18 cellular contexts compared by ENCODE assay signal in the genomic region with DNA sequence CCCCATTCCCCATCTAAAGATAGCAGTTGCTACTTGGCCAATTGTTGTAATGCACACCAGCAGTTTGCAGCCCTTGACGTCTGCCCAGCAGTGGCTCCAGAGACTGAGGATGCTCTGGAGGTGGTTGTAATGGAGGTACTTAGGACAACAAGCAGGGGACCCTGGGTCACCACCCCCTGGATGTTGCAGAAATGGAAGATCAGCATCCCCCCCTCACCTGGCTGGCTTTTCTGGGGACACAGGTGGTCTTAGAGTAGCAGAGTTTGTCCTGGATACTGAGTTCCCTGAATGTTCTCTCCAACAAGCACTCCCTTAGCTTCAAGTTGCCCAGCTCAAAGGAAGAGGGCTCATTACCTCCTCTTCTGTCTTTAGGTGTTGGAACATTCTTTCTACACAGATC.
DNase-seq lines count a peak whose midpoint lies in the region; ATAC-seq and TF ChIP-seq lines count a peak whose summit lies in the region.
"Had no signal": no experiment of that assay in that cellular context is flagged by ENCODE, and none has a peak within 500 bp of the region (broad histone marks: within the 10 kb centered on the region; RNA-seq: fewer than 3 reads in every experiment).

No MANE protein-coding gene starts in this region.

- TF ChIP-seq POLR2A in heart left ventricle (IDR thresholded peaks at IDR 0.05) (no peak), tibial nerve (IDR thresholded peaks at IDR 0.05) (no peak)

- H3K9me3 ChIP-seq in heart left ventricle (no peaks in the 10 kb centered on the region), tibial nerve (no peaks in the 10 kb centered on the region), aorta (ENCODE audit: control insufficient read depth, low read length) (no peaks in the 10 kb centered on the region)
- H3K9me3 ChIP-seq: A549; BLaER1 treated with 17β-estradiol and CSF1 and Interleukin-3, amounts not matched to agents 10 nM and 100 nM; Caco-2 had no signal

- peaks cover 0 to 5% (median under 1%) of the 10 kb centered on the region in 9 donors for H3K9me3 Mint-ChIP-seq in naive thymus-derived CD8-positive, alpha-beta T cell
- H3K9me3 Mint-ChIP-seq: CD4-positive, alpha-beta T cell; CD8-positive, alpha-beta T cell had no signal

- ATAC-seq in heart left ventricle (no peak), left lobe of liver (no peak), aorta (ENCODE audit: low FRiP score) (no peak)
- no peak for ATAC-seq in naive thymus-derived CD8-positive, alpha-beta T cell
- ATAC-seq: A549; CD8-positive, alpha-beta T cell had no signal

- no peak overlapping the region for H3K4me3 Mint-ChIP-seq in naive thymus-derived CD8-positive, alpha-beta T cell
- H3K4me3 Mint-ChIP-seq: B cell; CD4-positive, alpha-beta T cell; CD8-positive, alpha-beta T cell had no signal

- POLR2A ChIA-PET in naive thymus-derived CD8-positive, alpha-beta T cell (lab: Charles Lee), result no interaction called here

- WGBS in heart left ventricle, 4 donors, result 71 to 80% (median 73%) methylated on average over 1 of the region's 1 CpG
- 83 to 100% methylated on average over 1 of the region's 1 CpG for WGBS in tibial nerve, 2 donors
- 79 to 88% methylated on average over 1 of the region's 1 CpG for WGBS in aorta, 2 donors

- TF ChIP-seq CTCF in heart left ventricle (IDR thresholded peaks at IDR 0.05) (no peak), tibial nerve (IDR thresholded peaks at IDR 0.05) (no peak)

- DNase-seq in cardiac septum (ENCODE audit: low spot score), result peak; percentile 22
- DNase-seq in heart left ventricle, result no peak
- peak; percentile 14 for DNase-seq in left lobe of liver (ENCODE audit: low spot score)
- no peak for DNase-seq in tibial nerve (ENCODE audit: low spot score in 2 of 2)
- DNase-seq in naive thymus-derived CD8-positive, alpha-beta T cell, result no peak
- no peak for DNase-seq in aorta
- DNase-seq: AML-193; Caco-2; Calu3; CD4-positive, alpha-beta T cell; CD8-positive, alpha-beta T cell; DMS79 treated with DMSO at 0.1 percent for 48 hours; GF-D8 had no signal

- TF ChIP-seq EP300 in tibial nerve (IDR thresholded peaks at IDR 0.05), result no peak

- no peaks in the 10 kb centered on the region for H3K4me1 ChIP-seq in heart left ventricle
- peaks cover 0 to 18% (median 6%) of the 10 kb centered on the region in 4 donors for H3K4me1 ChIP-seq in tibial nerve
- no peaks in the 10 kb centered on the region for H3K4me1 ChIP-seq in aorta (ENCODE audit: control insufficient read depth in 1 of 2, insufficient read depth in 2 of 2, low read length in 2 of 2)
- H3K4me1 ChIP-seq: A549, Caco-2 had no signal

- intact Hi-C loops in cardiac septum (cut with DNase I) (no loop called here), heart left ventricle (cut with DNase I) (no loop called here), aorta (cut with DNase I) (no loop called here)

- H3K4me1 Mint-ChIP-seq in naive thymus-derived CD8-positive, alpha-beta T cell, result no peaks in the 10 kb centered on the region
- H3K4me1 Mint-ChIP-seq: B cell had no signal

- H3K27ac ChIP-seq in heart left ventricle, result no peak overlapping the region
- H3K27ac ChIP-seq in tibial nerve, result peak overlapping the region in 3 of 4 donors; percentile 23 to 77 (median 76)
- H3K27ac ChIP-seq in aorta (ENCODE audit: low read depth in 1 of 2, low read length in 2 of 2), result no peak overlapping the region
- H3K27ac ChIP-seq: 22Rv1; A549; BLaER1 treated with 17β-estradiol and CSF1 and Interleukin-3, amounts not matched to agents 10 nM and 100 nM; C4-2B had no signal

- no peak overlapping the region for H3K27ac Mint-ChIP-seq in naive thymus-derived CD8-positive, alpha-beta T cell
- H3K27ac Mint-ChIP-seq: B cell; CD4-positive, alpha-beta T cell; CD8-positive, alpha-beta T cell had no signal

- peaks cover 0 to 4% (median 0%) of the 10 kb centered on the region in 3 donors for H3K36me3 Mint-ChIP-seq in naive thymus-derived CD8-positive, alpha-beta T cell
- H3K36me3 Mint-ChIP-seq: CD8-positive, alpha-beta T cell had no signal

- H3K36me3 ChIP-seq in heart left ventricle (no peaks in the 10 kb centered on the region), tibial nerve (no peaks in the 10 kb centered on the region), aorta (ENCODE audit: control insufficient read depth in 1 of 2, insufficient read depth in 2 of 2, low read length in 1 of 2) (no peaks in the 10 kb centered on the region)
- H3K36me3 ChIP-seq: BLaER1 treated with 17β-estradiol and CSF1 and Interleukin-3, amounts not matched to agents 10 nM and 100 nM had no signal

- H3K27me3 Mint-ChIP-seq in naive thymus-derived CD8-positive, alpha-beta T cell, result peaks cover 3 to 40% (median 28%) of the 10 kb centered on the region in 5 donors

- H3K27me3 ChIP-seq in heart left ventricle (peaks cover 0 to 41% (median 0%) of the 10 kb centered on the region in 9 donors), tibial nerve (no peaks in the 10 kb centered on the region), aorta (ENCODE audit: control insufficient read depth in 1 of 2, insufficient read depth in 2 of 2, low read length in 1 of 2) (no peaks in the 10 kb centered on the region)
- H3K27me3 ChIP-seq: BLaER1 treated with 17β-estradiol and CSF1 and Interleukin-3, amounts not matched to agents 10 nM and 100 nM had no signal

- H3K4me3 ChIP-seq in heart left ventricle (no peak overlapping the region), tibial nerve (no peak overlapping the region), aorta (ENCODE audit: low read length in 2 of 2) (no peak overlapping the region)
- H3K4me3 ChIP-seq: A549; BLaER1 treated with 17β-estradiol and CSF1 and Interleukin-3, amounts not matched to agents 10 nM and 100 nM had no signal

Comparison
In these comparisons a context has a peak if more than half of its experiments do, and no peak if none do; other contexts are left out.
1. DNase-seq: peak in cardiac septum (single experiment) and left lobe of liver (single experiment); none in heart left ventricle (0 of 5), tibial nerve (0 of 2), naive thymus-derived CD8-positive, alpha-beta T cell (0 of 10) and aorta (0 of 2).
2. H3K27ac ChIP-seq: peak in tibial nerve (3 of 4); none in heart left ventricle (0 of 12) and aorta (0 of 2).